In genomic region chr19:51693246-51693645, GRCh38 we compare ENCODE assay signal across 9 cellular contexts. TPM values are rescaled to one million over a fixed set of nuclear protein-coding genes. Genes with fewer than 3 reads are reported as not detected.
DNase-seq lines count a peak whose midpoint lies in the region; ATAC-seq and TF ChIP-seq lines count a peak whose summit lies in the region.
"Had no signal": no experiment of that assay in that cellular context is flagged by ENCODE, and none has a peak within 500 bp of the region (broad histone marks: within the 10 kb centered on the region; RNA-seq: fewer than 3 reads in every experiment).

Gene SPACA6 (plus strand): TSS chr19:51693330. CDS start chr19:51693527, 197 bp downstream.

- no peaks in the 10 kb centered on the region for H3K9me3 ChIP-seq in naive thymus-derived CD4-positive, alpha-beta T cell (ENCODE audit: control insufficient read depth in 2 of 3, low read length in 3 of 3)
- H3K9me3 ChIP-seq in upper lobe of right lung = no peaks in the 10 kb centered on the region

- peaks cover 9% of the 10 kb centered on the region for H3K36me3 Mint-ChIP-seq in T-helper 1 cell treated with Interleukin-12 subunit alpha and Interleukin-12 subunit beta and Interleukin-4 antibody, amounts not matched to agents 30 μg/mL and 1 μg/mL, for 36 hours (ENCODE audit: low read depth)
- H3K36me3 Mint-ChIP-seq in endothelial cell (ENCODE audit: low read depth, unreplicated experiment) = peaks cover 51% of the 10 kb centered on the region
- H3K36me3 Mint-ChIP-seq in naive thymus-derived CD4-positive, alpha-beta T cell = peaks cover 0 to 15% (median 5%) of the 10 kb centered on the region in 5 donors
- H3K36me3 Mint-ChIP-seq in activated CD8-positive, alpha-beta memory T cell treated with anti-CD3 and anti-CD28 coated beads, Interleukin-2, amount 10 ng/mL, durations not matched to agents 7 days and 5 days = no peaks in the 10 kb centered on the region

- H3K4me3 ChIP-seq in naive thymus-derived CD4-positive, alpha-beta T cell (ENCODE audit: low read length) = no peak within 1 kb of the TSS
- H3K4me3 ChIP-seq in upper lobe of right lung = peak within 1 kb of the TSS; percentile 85

- peaks cover 0 to 5% of the 10 kb centered on the region in 2 donors for H3K4me1 ChIP-seq in naive thymus-derived CD4-positive, alpha-beta T cell (ENCODE audit: control insufficient read depth in 2 of 2, insufficient read depth in 2 of 2, low read length in 2 of 2)
- peaks cover 14% of the 10 kb centered on the region for H3K4me1 ChIP-seq in upper lobe of right lung

- peaks cover 6% of the 10 kb centered on the region for H3K27me3 Mint-ChIP-seq in T-helper 1 cell treated with Interleukin-12 subunit alpha and Interleukin-12 subunit beta and Interleukin-4 antibody, amounts not matched to agents 30 μg/mL and 1 μg/mL, for 36 hours (ENCODE audit: low read depth)
- peaks cover 17% of the 10 kb centered on the region for H3K27me3 Mint-ChIP-seq in endothelial cell (ENCODE audit: unreplicated experiment)
- peaks cover 0 to 19% (median 0%) of the 10 kb centered on the region in 5 donors for H3K27me3 Mint-ChIP-seq in naive thymus-derived CD4-positive, alpha-beta T cell
- H3K27me3 Mint-ChIP-seq in activated CD8-positive, alpha-beta memory T cell treated with anti-CD3 and anti-CD28 coated beads, Interleukin-2, amount 10 ng/mL, durations not matched to agents 7 days and 5 days = peaks cover 6% of the 10 kb centered on the region

- POLR2A ChIA-PET in naive thymus-derived CD4-positive, alpha-beta T cell (lab: Charles Lee) = no interaction called here

- intact Hi-C loops in naive thymus-derived CD4-positive, alpha-beta T cell (cut with micrococcal nuclease) = no loop called here
- intact Hi-C loops in upper lobe of right lung (cut with DNase I) = no loop called here

- no peak within 1 kb of the TSS for H3K27ac ChIP-seq in naive thymus-derived CD4-positive, alpha-beta T cell (ENCODE audit: low read depth, low read length)
- no peak within 1 kb of the TSS for H3K27ac ChIP-seq in upper lobe of right lung

- ATAC-seq in naive thymus-derived CD4-positive, alpha-beta T cell = no peak
- ATAC-seq in upper lobe of right lung (no peak), GM19324 (IDR thresholded peaks at IDR 0.05; ENCODE audit: low FRiP score, unreplicated experiment) (no peak)
- ATAC-seq in activated CD8-positive, alpha-beta memory T cell treated with anti-CD3 and anti-CD28 coated beads, Interleukin-2, amount 10 ng/mL, durations not matched to agents 7 days and 5 days = no peak

- H3K9me3 Mint-ChIP-seq in T-helper 1 cell treated with Interleukin-12 subunit alpha and Interleukin-12 subunit beta and Interleukin-4 antibody, amounts not matched to agents 30 μg/mL and 1 μg/mL, for 36 hours = no peaks in the 10 kb centered on the region
- H3K9me3 Mint-ChIP-seq in endothelial cell (ENCODE audit: unreplicated experiment) = no peaks in the 10 kb centered on the region
- H3K9me3 Mint-ChIP-seq in naive thymus-derived CD4-positive, alpha-beta T cell = no peaks in the 10 kb centered on the region
- no peaks in the 10 kb centered on the region for H3K9me3 Mint-ChIP-seq in activated CD8-positive, alpha-beta memory T cell treated with anti-CD3 and anti-CD28 coated beads, Interleukin-2, amount 10 ng/mL, durations not matched to agents 7 days and 5 days (ENCODE audit: low read depth)

- TF ChIP-seq CTCF in endothelial cell (IDR thresholded peaks at IDR 0.05; ENCODE audit: unreplicated experiment) (no peak), upper lobe of right lung (IDR thresholded peaks at IDR 0.05) (no peak)

- H3K4me3 Mint-ChIP-seq in T-helper 1 cell treated with Interleukin-12 subunit alpha and Interleukin-12 subunit beta and Interleukin-4 antibody, amounts not matched to agents 30 μg/mL and 1 μg/mL, for 36 hours = peak within 1 kb of the TSS; percentile 45
- H3K4me3 Mint-ChIP-seq in endothelial cell (ENCODE audit: unreplicated experiment) = peak within 1 kb of the TSS; percentile 78
- peak within 1 kb of the TSS in 9 of 10 donors; percentile 1 to 80 (median 46) for H3K4me3 Mint-ChIP-seq in naive thymus-derived CD4-positive, alpha-beta T cell
- H3K4me3 Mint-ChIP-seq in activated CD8-positive, alpha-beta memory T cell treated with anti-CD3 and anti-CD28 coated beads, Interleukin-2, amount 10 ng/mL, durations not matched to agents 7 days and 5 days = no peak within 1 kb of the TSS

- CTCF ChIA-PET in naive thymus-derived CD4-positive, alpha-beta T cell (lab: Charles Lee) = no interaction called here
- CTCF ChIA-PET in activated CD8-positive, alpha-beta memory T cell treated with anti-CD3 and anti-CD28 coated beads, Interleukin-2, amount 10 ng/mL, durations not matched to agents 7 days and 5 days (lab: Charles Lee) = no interaction called here

- peaks cover 13% of the 10 kb centered on the region for H3K4me1 Mint-ChIP-seq in T-helper 1 cell treated with Interleukin-12 subunit alpha and Interleukin-12 subunit beta and Interleukin-4 antibody, amounts not matched to agents 30 μg/mL and 1 μg/mL, for 36 hours (ENCODE audit: low read depth)
- H3K4me1 Mint-ChIP-seq in endothelial cell (ENCODE audit: unreplicated experiment) = peaks cover 40% of the 10 kb centered on the region
- H3K4me1 Mint-ChIP-seq in naive thymus-derived CD4-positive, alpha-beta T cell = peaks cover 17 to 25% (median 18%) of the 10 kb centered on the region in 7 donors
- H3K4me1 Mint-ChIP-seq in activated CD8-positive, alpha-beta memory T cell treated with anti-CD3 and anti-CD28 coated beads, Interleukin-2, amount 10 ng/mL, durations not matched to agents 7 days and 5 days = peaks cover 3% of the 10 kb centered on the region

- no peak for DNase-seq in T-helper 1 cell
- no peak for DNase-seq in endothelial cell (ENCODE audit: low spot score)
- DNase-seq in naive thymus-derived CD4-positive, alpha-beta T cell = no peak
- DNase-seq in upper lobe of right lung = no peak
- DNase-seq in activated CD8-positive, alpha-beta memory T cell treated with anti-CD3 and anti-CD28 coated beads, Interleukin-2, amount 10 ng/mL, durations not matched to agents 7 days and 5 days = no peak
- no peak for DNase-seq in NCI-H226
- DNase-seq: 8988T had no signal

- peak within 1 kb of the TSS; percentile 46 for H3K27ac Mint-ChIP-seq in T-helper 1 cell treated with Interleukin-12 subunit alpha and Interleukin-12 subunit beta and Interleukin-4 antibody, amounts not matched to agents 30 μg/mL and 1 μg/mL, for 36 hours
- peak within 1 kb of the TSS; percentile 49 for H3K27ac Mint-ChIP-seq in endothelial cell (ENCODE audit: unreplicated experiment)
- H3K27ac Mint-ChIP-seq in naive thymus-derived CD4-positive, alpha-beta T cell = peak within 1 kb of the TSS in 8 of 9 donors; percentile 14 to 87 (median 60)
- H3K27ac Mint-ChIP-seq in activated CD8-positive, alpha-beta memory T cell treated with anti-CD3 and anti-CD28 coated beads, Interleukin-2, amount 10 ng/mL, durations not matched to agents 7 days and 5 days = no peak within 1 kb of the TSS

- no peaks in the 10 kb centered on the region for H3K36me3 ChIP-seq in naive thymus-derived CD4-positive, alpha-beta T cell (ENCODE audit: control insufficient read depth in 2 of 3, insufficient read depth in 3 of 3, low read length in 3 of 3)
- peaks cover 29% of the 10 kb centered on the region for H3K36me3 ChIP-seq in upper lobe of right lung

- H3K27me3 ChIP-seq in naive thymus-derived CD4-positive, alpha-beta T cell (ENCODE audit: control insufficient read depth in 2 of 2, insufficient read depth in 2 of 2, low read length in 2 of 2) = no peaks in the 10 kb centered on the region
- H3K27me3 ChIP-seq in upper lobe of right lung = no peaks in the 10 kb centered on the region

RNA-seq across cellular contexts. Expression of gene SPACA6, which starts in this region (rescaled TPM):
- total RNA-seq in endothelial cell (ENCODE audit: unreplicated experiment) = 12.9 TPM
- total RNA-seq in naive thymus-derived CD4-positive, alpha-beta T cell = 10 to 100 TPM in 1 of 5 experiments, 1 to 10 TPM in 4; 7.2 to 11.5 (median 8.0) TPM
- polyA plus RNA-seq in naive thymus-derived CD4-positive, alpha-beta T cell = 1 to 10 TPM; 2.0 to 4.9 TPM
- 24.0 TPM for total RNA-seq in upper lobe of right lung
- total RNA-seq in activated CD8-positive, alpha-beta memory T cell treated with anti-CD3 and anti-CD28 coated beads, Interleukin-2, amount 10 ng/mL, durations not matched to agents 7 days and 5 days = 1 to 10 TPM; 2.3 to 2.6 TPM
